12 cellular contexts compared by ENCODE assay signal in genomic region chr16:87241135-87241771, GRCh38.
"Had no signal": no experiment of that assay in that cellular context is flagged by ENCODE, and none has a peak within 500 bp of the region (broad histone marks: within the 10 kb centered on the region; RNA-seq: fewer than 3 reads in every experiment).

No MANE protein-coding gene starts in this region.

- H3K9me3 ChIP-seq: thyroid gland had no signal

- H3K4me3 Mint-ChIP-seq: activated CD4-positive, alpha-beta T cell treated with anti-CD3 and anti-CD28 coated beads, Interleukin-2, amount 10 ng/mL, durations not matched to agents 7 days and 5 days; activated naive CD8-positive, alpha-beta T cell treated with anti-CD3 and anti-CD28 coated beads for 36 hours; endodermal cell; neural progenitor cell; stimulated activated effector memory CD8-positive, alpha-beta T cell treated with anti-CD3 and anti-CD28 coated beads, Interleukin-12 subunit alpha, Interleukin-12 subunit beta, amount 100 ng/mL, for 72 hours had no signal

- H3K4me1 ChIP-seq: thyroid gland had no signal

- H3K9me3 Mint-ChIP-seq: activated CD4-positive, alpha-beta T cell treated with anti-CD3 and anti-CD28 coated beads, Interleukin-2, amount 10 ng/mL, durations not matched to agents 7 days and 5 days; activated naive CD8-positive, alpha-beta T cell treated with anti-CD3 and anti-CD28 coated beads for 36 hours; endodermal cell; neural progenitor cell; stimulated activated effector memory CD8-positive, alpha-beta T cell treated with anti-CD3 and anti-CD28 coated beads, Interleukin-12 subunit alpha, Interleukin-12 subunit beta, amount 100 ng/mL, for 72 hours had no signal

- H3K27ac Mint-ChIP-seq: activated CD4-positive, alpha-beta T cell treated with anti-CD3 and anti-CD28 coated beads, Interleukin-2, amount 10 ng/mL, durations not matched to agents 7 days and 5 days; activated naive CD8-positive, alpha-beta T cell treated with anti-CD3 and anti-CD28 coated beads for 36 hours; endodermal cell; stimulated activated effector memory CD8-positive, alpha-beta T cell treated with anti-CD3 and anti-CD28 coated beads, Interleukin-12 subunit alpha, Interleukin-12 subunit beta, amount 100 ng/mL, for 72 hours had no signal

- H2AFZ ChIP-seq: neural progenitor cell had no signal

- H3K27me3 ChIP-seq: neural progenitor cell, thyroid gland had no signal

- H3K4me3 ChIP-seq: neural progenitor cell, thyroid gland had no signal

- H3K9ac ChIP-seq: neural progenitor cell had no signal

- H3K36me3 ChIP-seq: neural progenitor cell, thyroid gland had no signal

- DNase-seq: activated CD4-positive, alpha-beta T cell treated with anti-CD3 and anti-CD28 coated beads, Interleukin-2, amount 10 ng/mL, durations not matched to agents 7 days and 5 days; activated CD4-positive, CD25-positive, alpha-beta regulatory T cell; activated gamma-delta T cell; activated naive CD8-positive, alpha-beta T cell treated with anti-CD3 and anti-CD28 coated beads for 36 hours; anterior cingulate cortex; cerebellar nuclear complex; endodermal cell; left ventricle myocardium superior; retina; thyroid gland had no signal

- H3K27ac ChIP-seq: neural progenitor cell, thyroid gland had no signal

- H3K4me2 ChIP-seq: neural progenitor cell had no signal

- H3K36me3 Mint-ChIP-seq: activated naive CD8-positive, alpha-beta T cell treated with anti-CD3 and anti-CD28 coated beads for 36 hours; neural progenitor cell; stimulated activated effector memory CD8-positive, alpha-beta T cell treated with anti-CD3 and anti-CD28 coated beads, Interleukin-12 subunit alpha, Interleukin-12 subunit beta, amount 100 ng/mL, for 72 hours had no signal
